22 cellular contexts compared by ENCODE assay signal in the genomic region with DNA sequence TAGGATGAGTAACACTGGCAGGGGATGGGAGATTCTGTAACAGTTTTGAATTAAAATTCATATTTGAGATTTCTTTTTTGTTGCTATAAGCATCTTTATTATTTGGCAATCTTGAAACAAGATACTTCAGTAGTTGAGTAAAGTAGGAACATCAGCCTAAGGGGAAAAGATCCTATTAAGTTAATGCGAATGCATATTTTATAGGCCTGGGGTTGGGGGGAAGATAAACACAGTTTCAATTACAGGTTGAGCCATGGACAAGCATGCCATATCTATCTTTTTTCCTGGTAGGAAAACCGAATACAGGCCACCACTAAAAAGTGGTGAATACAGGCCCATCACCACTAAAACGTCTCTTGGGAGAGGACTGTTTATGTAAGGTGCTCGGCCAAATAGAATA. TPM values are rescaled to one million over a fixed set of nuclear protein-coding genes. Genes with fewer than 3 reads are reported as not detected.
DNase-seq lines count a peak whose midpoint lies in the region; ATAC-seq lines count a peak whose summit lies in the region.
"Had no signal": no experiment of that assay in that cellular context is flagged by ENCODE, and none has a peak within 500 bp of the region (broad histone marks: within the 10 kb centered on the region; RNA-seq: fewer than 3 reads in every experiment).

No MANE protein-coding gene starts in this region.

- H3K9me3 ChIP-seq in T-helper 17 cell (ENCODE audit: control insufficient read depth, low read length, poor library complexity, severe bottlenecking), result no peaks in the 10 kb centered on the region
- H3K9me3 ChIP-seq: breast epithelium, left lung, MG63, Peyer's patch, upper lobe of left lung had no signal

- no peak overlapping the region for H3K4me3 Mint-ChIP-seq in activated naive CD4-positive, alpha-beta T cell treated with anti-CD3 and anti-CD28 coated beads, Interleukin-2, amount 10 ng/mL, durations not matched to agents 7 days and 5 days
- H3K4me3 Mint-ChIP-seq in T-helper 17 cell (no peak overlapping the region), immature natural killer cell (no peak overlapping the region)

- no peak for ATAC-seq in activated naive CD4-positive, alpha-beta T cell treated with anti-CD3 and anti-CD28 coated beads, Interleukin-2, amount 50 U/mL, for 72 hours
- ATAC-seq in T-helper 17 cell, result no peak
- ATAC-seq in HG03565 (IDR thresholded peaks at IDR 0.05; ENCODE audit: unreplicated experiment), result no peak
- ATAC-seq: left lung had no signal

- peaks cover 4 to 44% of the 10 kb centered on the region in 2 donors for H3K36me3 Mint-ChIP-seq in activated naive CD4-positive, alpha-beta T cell treated with anti-CD3 and anti-CD28 coated beads, Interleukin-2, amount 50 U/mL, for 72 hours
- peaks cover 36% of the 10 kb centered on the region for H3K36me3 Mint-ChIP-seq in activated naive CD4-positive, alpha-beta T cell treated with anti-CD3 and anti-CD28 coated beads, Interleukin-2, amount 10 ng/mL, durations not matched to agents 7 days and 5 days
- H3K36me3 Mint-ChIP-seq in T-helper 17 cell (ENCODE audit: low read depth) (peaks cover 2% of the 10 kb centered on the region), immature natural killer cell (peaks cover 3 to 6% (median 6%) of the 10 kb centered on the region in 3 donors)

- H3K4me1 Mint-ChIP-seq in activated naive CD4-positive, alpha-beta T cell treated with anti-CD3 and anti-CD28 coated beads, Interleukin-2, amount 10 ng/mL, durations not matched to agents 7 days and 5 days, result peaks cover 40% of the 10 kb centered on the region
- H3K4me1 Mint-ChIP-seq in T-helper 17 cell (peaks cover 35% of the 10 kb centered on the region), immature natural killer cell (peaks cover 38 to 59% of the 10 kb centered on the region in 2 donors)

- no peaks in the 10 kb centered on the region for H3K27me3 Mint-ChIP-seq in activated naive CD4-positive, alpha-beta T cell treated with anti-CD3 and anti-CD28 coated beads, Interleukin-2, amount 10 ng/mL, durations not matched to agents 7 days and 5 days
- H3K27me3 Mint-ChIP-seq in T-helper 17 cell, result no peaks in the 10 kb centered on the region
- peaks cover 0 to 3% (median 0%) of the 10 kb centered on the region in 3 donors for H3K27me3 Mint-ChIP-seq in immature natural killer cell (ENCODE audit: low read depth in 3 of 3)

- CTCF ChIA-PET in activated naive CD4-positive, alpha-beta T cell treated with anti-CD3 and anti-CD28 coated beads, Interleukin-2, amount 10 ng/mL, durations not matched to agents 7 days and 5 days (lab: Charles Lee), result interaction anchor here (1.0 to 4.9 kb wide), 12 partner anchors 9 to 262 kb away, joined by 3 to 54 read pairs (median 11); partner anchors contain the start of genes COL9A2 and SMAP2

- peak overlapping the region; percentile 62 to 83 for H3K27ac Mint-ChIP-seq in activated naive CD4-positive, alpha-beta T cell treated with anti-CD3 and anti-CD28 coated beads, Interleukin-2, amount 50 U/mL, for 72 hours
- H3K27ac Mint-ChIP-seq in activated naive CD4-positive, alpha-beta T cell treated with anti-CD3 and anti-CD28 coated beads, Interleukin-2, amount 10 ng/mL, durations not matched to agents 7 days and 5 days, result no peak overlapping the region
- peak overlapping the region; percentile 79 for H3K27ac Mint-ChIP-seq in T-helper 17 cell
- peak overlapping the region in 4 of 6 donors; percentile 43 to 94 (median 76) for H3K27ac Mint-ChIP-seq in immature natural killer cell

- no peaks in the 10 kb centered on the region for H3K9me3 Mint-ChIP-seq in activated naive CD4-positive, alpha-beta T cell treated with anti-CD3 and anti-CD28 coated beads, Interleukin-2, amount 50 U/mL, for 72 hours
- no peaks in the 10 kb centered on the region for H3K9me3 Mint-ChIP-seq in activated naive CD4-positive, alpha-beta T cell treated with anti-CD3 and anti-CD28 coated beads, Interleukin-2, amount 10 ng/mL, durations not matched to agents 7 days and 5 days
- no peaks in the 10 kb centered on the region for H3K9me3 Mint-ChIP-seq in immature natural killer cell

- DNase-seq in activated naive CD4-positive, alpha-beta T cell treated with anti-CD3 and anti-CD28 coated beads, Interleukin-2, amount 50 U/mL, for 72 hours (ENCODE audit: low spot score in 2 of 2), result no peak
- no peak for DNase-seq in activated naive CD4-positive, alpha-beta T cell treated with anti-CD3 and anti-CD28 coated beads, Interleukin-2, amount 10 ng/mL, durations not matched to agents 7 days and 5 days
- DNase-seq in T-helper 17 cell, result no peak
- no peak for DNase-seq in immature natural killer cell
- DNase-seq in Ammon's horn (ENCODE audit: low spot score), result no peak
- no peak for DNase-seq in GDM1 (lab: John Stamatoyannopoulos, UW)
- DNase-seq: activated CD4-positive, alpha-beta T cell treated with anti-CD3 and anti-CD28 coated beads for 1 hour; activated effector memory CD4-positive, alpha-beta T cell treated with anti-CD3 and anti-CD28 coated beads, Interleukin-2, amount 50 U/mL, for 16 hours; effector CD4-positive, alpha-beta T cell; HCEC 1CT; KG1; left lung; MG63; NCI-H1417; NCI-H2081; NCI-H345; occipital lobe; T-helper 1 cell; upper lobe of left lung had no signal

RNA-seq across cellular contexts. Expression of gene SMAP2, which starts 32.3 kb away (rescaled TPM):
- total RNA-seq in activated naive CD4-positive, alpha-beta T cell treated with anti-CD3 and anti-CD28 coated beads, Interleukin-2, amount 50 U/mL, for 72 hours, result 100 to 1,000 TPM; 229 to 299 TPM
- 100 to 1,000 TPM; 155 to 169 TPM for total RNA-seq in T-helper 17 cell
- polyA plus RNA-seq in immature natural killer cell, result 100 to 1,000 TPM; 166 to 280 (median 170) TPM

RNA-seq across cellular contexts. Expression of gene ZFP69B, which starts 44.5 kb away (rescaled TPM):
- total RNA-seq in activated naive CD4-positive, alpha-beta T cell treated with anti-CD3 and anti-CD28 coated beads, Interleukin-2, amount 50 U/mL, for 72 hours, result 1 to 10 TPM; 1.6 to 6.9 TPM
- total RNA-seq in T-helper 17 cell, result 1 to 10 TPM; 2.1 to 2.8 TPM
- 1 to 10 TPM in 1 of 3 donors, under 1 TPM in 1, not detected in 1; 0.92 to 1.3 TPM for polyA plus RNA-seq in immature natural killer cell
